Comparison of ENCODE assay signal across 7 cellular contexts in genomic region chr2:32627901-32628645, GRCh38. TPM values are rescaled to one million over a fixed set of nuclear protein-coding genes. Genes with fewer than 3 reads are reported as not detected.
A peak's percentile ranks its signal among the peaks of the same experiment; 100 is the strongest.
DNase-seq lines count a peak whose midpoint lies in the region; ATAC-seq, FAIRE-seq and TF ChIP-seq lines count a peak whose summit lies in the region.

TSS of gene TTC27 (plus strand) at chr2:32628050. CDS start at chr2:32628293, 243 bp downstream.

- H3K27ac ChIP-seq in GM12878 (ENCODE audit: control insufficient read depth, insufficient read depth), result peak within 1 kb of the TSS; percentile 71

- in situ Hi-C loops in GM12878 (cut with MboI), result no loop called here

- peak within 1 kb of the TSS; percentile 76 for H3K9ac ChIP-seq in GM12878 (ENCODE audit: control insufficient read depth, insufficient read depth, low read length)

- SMC1A ChIA-PET in GM12878 (lab: Charles Lee; ENCODE audit: uncharacterized antibody, unreplicated experiment), result interaction anchor here (0.6 to 1.5 kb wide), 5 partner anchors 9 to 108 kb away, joined by 3 read pairs; no protein-coding TSS in a partner anchor

- H4K20me1 ChIP-seq in GM12878 (ENCODE audit: control insufficient read depth, insufficient read depth), result no peaks in the 10 kb centered on the region

- no peak for TF ChIP-seq RAD21 in GM12878 (IDR thresholded peaks at IDR 0.05; ENCODE audit: insufficient read depth, low read depth, low read length)

- TF ChIP-seq POLR2A in GM12878 (IDR thresholded peaks at IDR 0.05; ENCODE audit: low read depth, low read length), result peak; percentile 86

- intact Hi-C loops in GM12878 (cut with micrococcal nuclease; ENCODE audit: unreplicated experiment), result no loop called here

- TF ChIP-seq CTCF in GM12878 (IDR thresholded peaks at IDR 0.05 in 2 of 3, conservative IDR thresholded peaks at IDR 0.05 in 1 of 3; ENCODE audit: control insufficient read depth in 2 of 3, extremely low read depth in 1 of 3, insufficient read depth in 1 of 3, low read depth in 3 of 3, low read length in 3 of 3) (no peak), retinal pigment epithelial cell (conservative IDR thresholded peaks at IDR 0.05; ENCODE audit: low read depth, low read length) (no peak)

- POLR2A ChIA-PET in GM12878 (lab: Charles Lee), result no interaction called here

- peak; percentile 98 for FAIRE-seq in GM12878 (lab: Jason Lieb, UNC)

- H3K4me1 ChIP-seq in GM12878 (ENCODE audit: control insufficient read depth, insufficient read depth, low read length), result peaks cover 2% of the 10 kb centered on the region; the same call in 1 of the 2 replicates

- RAD21 ChIA-PET in GM12878 (lab: Charles Lee; ENCODE audit: unreplicated experiment), result interaction anchor here (0.7 kb wide), 1 partner anchor 851 kb away, joined by 4 read pairs; no protein-coding TSS in a partner anchor

- TF ChIP-seq EP300 in GM12878 (IDR thresholded peaks at IDR 0.05; ENCODE audit: borderline replicate concordance in 1 of 2, control insufficient read depth in 1 of 2, low read depth in 2 of 2, low read length in 2 of 2), result no peak

- peaks cover 13% of the 10 kb centered on the region for H3K79me2 ChIP-seq in GM12878 (ENCODE audit: control insufficient read depth, insufficient read depth, low read length)

- CTCF ChIA-PET in GM12878 (lab: Yijun Ruan, JAX), result no interaction called here

- no peaks in the 10 kb centered on the region for H3K9me3 ChIP-seq in GM12878 (replicated peaks; ENCODE audit: control insufficient read depth, insufficient read depth, low read length)

- H3K27me3 ChIP-seq in GM12878 (replicated peaks in 1 of 2; ENCODE audit: control insufficient read depth in 2 of 2, insufficient read depth in 2 of 2, low read length in 1 of 2), result no peaks in the 10 kb centered on the region

- ATAC-seq in GM18508 (IDR thresholded peaks at IDR 0.05; ENCODE audit: insufficient read depth, unreplicated experiment) (peak; percentile 98), HG03025 (IDR thresholded peaks at IDR 0.05; ENCODE audit: low FRiP score, unreplicated experiment) (peak; percentile 99), GM12878 (peak; percentile 99)

- BruUV-seq in GM12878 (replicated peaks; lab: Mats Ljungman, UMichigan), result TSS peak; percentile 68

- H3K4me3 ChIP-seq in GM12878 (peak within 1 kb of the TSS; percentile 95), retinal pigment epithelial cell (ENCODE audit: low read length) (peak within 1 kb of the TSS; percentile 91)

- DNase-seq in NCI-H2081 (lab: John Stamatoyannopoulos, UW) (peak; percentile 96 to 98), T1000 (lab: John Stamatoyannopoulos, UW) (peak; percentile 87), GM12878 (ENCODE audit: low read depth, low spot score) (peak; percentile 81), hypothalamus (lab: John Stamatoyannopoulos, UW) (peak; percentile 43 to 96 (median 89)), retinal pigment epithelial cell (ENCODE audit: low read depth) (peak; percentile 84)

- 1% methylated on average over 36 of the region's 36 CpGs for whole genome bisulfite sequencing in GM12878 (ENCODE audit: insufficient coverage, insufficient replicate concordance, low lambda C conversion rate, missing lambda C conversion rate)

- H3K4me2 ChIP-seq in GM12878 (ENCODE audit: control insufficient read depth, insufficient read depth), result peak within 1 kb of the TSS; percentile 88

- H3K36me3 ChIP-seq in GM12878 (ENCODE audit: control insufficient read depth in 2 of 2, insufficient read depth in 2 of 2, low read length in 1 of 2), result no peaks in the 10 kb centered on the region

- H2AFZ ChIP-seq in GM12878 (ENCODE audit: control insufficient read depth, low read depth, low read length), result peak within 1 kb of the TSS; percentile 98

TF ChIP-seq in GM12878, 131 proteins besides CTCF, POLR2A, EP300 and RAD21 (continues in another document):
- TF ChIP-seq RBBP5 (conservative IDR thresholded peaks at IDR 0.05) (no peak), SMARCA5 (IDR thresholded peaks at IDR 0.05) (no peak), POLR2AphosphoS2 (IDR thresholded peaks at IDR 0.05; ENCODE audit: low read depth, low read length) (no peak), ZBTB33 (IDR thresholded peaks at IDR 0.05) (no peak), SRF (IDR thresholded peaks at IDR 0.05; ENCODE audit: low read depth in 2 of 2, low read length in 2 of 2) (no peak), ZNF622 (IDR thresholded peaks at IDR 0.05) (no peak), STAT1 (conservative IDR thresholded peaks at IDR 0.05) (no peak), JUND (IDR thresholded peaks at IDR 0.05; ENCODE audit: low read depth, low read length) (0 out of 2 replicates have a peak, but pooled peaks have one; percentile 3), ETV6 (conservative IDR thresholded peaks at IDR 0.05 in 1 of 2, IDR thresholded peaks at IDR 0.05 in 1 of 2; ENCODE audit: borderline replicate concordance in 1 of 2, low read depth in 1 of 2) (no peak), IRF5 (IDR thresholded peaks at IDR 0.05; ENCODE audit: borderline replicate concordance) (no peak), BCL11A (IDR thresholded peaks at IDR 0.05; ENCODE audit: low read depth, low read length) (no peak), ZNF592 (IDR thresholded peaks at IDR 0.05) (no peak)

RNA-seq across cellular contexts. Expression of gene TTC27, which starts in this region (rescaled TPM):
- total RNA-seq in GM12878 (2013; cell fraction: nucleolus; rRNA removed), result 62.2 and 64.4 TPM in 2 replicates
- total RNA-seq in GM12878 (2014; rRNA removed) (23.6 and 28.0 TPM in 2 replicates), GM12878 (2014; rRNA removed; fragmentation: Illumina TruSeq; extraction: Trizol) (25.3 and 26.5 TPM in 2 replicates), GM12878 (2021) (24.2 and 25.4 TPM in 2 replicates)
- polyA plus RNA-seq in GM12878 (2011; ENCODE audit: low read depth), result 11.7 TPM
- polyA plus RNA-seq in GM12878 (2011; rRNA removed) (32.7 and 50.6 TPM in 2 replicates), GM12878 (2014; fragmentation: Illumina TruSeq; extraction: Trizol) (31.6 and 42.7 TPM in 2 replicates), GM12878 (2014; fragmentation: Nextera tagmentation; extraction: Ambion mirVana) (10 to 100 TPM; 20.9 to 23.3 TPM), GM12878 (2014; rRNA removed) (18.4 and 20.4 TPM in 2 replicates), GM12878 (2016; fragmentation: Nextera tagmentation; extraction: Ambion mirVana) (10 to 100 TPM; 32.9 to 34.9 TPM)
- 17.1 and 31.9 TPM in 2 replicates for polyA plus RNA-seq in GM12878 (2011; cell fraction: cytosol; rRNA removed)
- polyA plus RNA-seq in GM12878 (2011; cell fraction: nucleus; rRNA removed), result 14.5 and 20.4 TPM in 2 replicates
- polyA plus RNA-seq in GM12878 (2012), result 15.0 and 15.8 TPM in 2 replicates
- polyA minus RNA-seq in GM12878 (2011; rRNA and poly(A)+ RNA removed), result 37.0 and 40.3 TPM in 2 replicates
- polyA minus RNA-seq in GM12878 (2011; cell fraction: cytosol; rRNA and poly(A)+ RNA removed), result 9.6 and 11.0 TPM in 2 replicates
- polyA minus RNA-seq in GM12878 (2011; cell fraction: nucleus; rRNA and poly(A)+ RNA removed), result 26.4 and 43.2 TPM in 2 replicates

Comparison
In these comparisons a context has a peak if more than half of its experiments do, and no peak if none do; other contexts are left out.
1. Peak in every context shown above with its lines: DNase-seq, ATAC-seq, H3K4me3 ChIP-seq and H3K27ac ChIP-seq.